8 cellular contexts compared by ENCODE assay signal in the genomic region with DNA sequence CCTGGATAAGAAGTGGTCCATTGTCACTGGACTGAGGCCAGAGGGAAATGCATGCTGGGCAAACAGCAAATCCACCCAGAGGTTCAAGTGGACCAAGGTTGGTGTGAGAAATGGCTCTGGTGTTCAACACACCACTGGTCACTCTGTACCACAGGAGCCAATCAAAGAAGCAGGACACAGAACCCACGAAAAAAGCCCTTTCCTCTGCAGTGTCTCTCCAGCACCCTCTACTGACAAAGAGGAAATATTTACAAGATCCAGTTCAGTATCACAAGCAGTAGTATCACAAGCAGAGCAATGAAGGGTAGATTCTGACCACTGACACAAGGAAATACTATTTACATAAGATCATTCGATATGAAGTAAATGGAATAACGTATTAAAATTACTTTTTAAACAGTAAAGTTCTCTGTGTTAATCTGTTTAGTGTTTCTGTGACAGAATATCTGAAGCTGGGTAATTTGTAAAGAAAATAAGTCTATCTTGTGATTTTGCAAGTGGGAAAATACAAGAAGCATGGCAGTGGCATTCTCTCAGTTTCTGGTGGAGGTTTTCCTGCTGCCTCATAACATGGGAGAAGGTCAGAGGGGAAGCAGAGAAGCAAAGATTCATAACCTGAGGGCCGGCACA.
DNase-seq lines count a peak whose midpoint lies in the region; ATAC-seq and TF ChIP-seq lines count a peak whose summit lies in the region.

No MANE protein-coding gene starts in this region.

- H3K4me3 ChIP-seq in BLaER1 treated with 17β-estradiol and CSF1 and Interleukin-3, amounts not matched to agents 10 nM and 100 nM, result no peak overlapping the region
- no peak overlapping the region for H3K4me3 ChIP-seq in cardiac fibroblast (replicated peaks in 1 of 2; ENCODE audit: low read depth in 2 of 2, low read length in 2 of 2)

- no peak overlapping the region; a peak in 1 of 22 replicates for H3K27ac ChIP-seq in BLaER1 treated with 17β-estradiol and CSF1 and Interleukin-3, amounts not matched to agents 10 nM and 100 nM

- peak; percentile 3 to 25 for DNase-seq in NCI-H2081 (lab: John Stamatoyannopoulos, UW)
- DNase-seq in cardiac fibroblast (ENCODE audit: low read depth in 2 of 2), result peak; percentile 0
- no peak for DNase-seq in progenitor cell of endocrine pancreas (ENCODE audit: low spot score, unreplicated experiment)
- DNase-seq in activated T-cell treated with anti-CD3 and anti-CD28 coated beads, Interleukin-2, amount 50 U/mL, for 24 hours, result no peak
- DNase-seq in NCI-H128 (lab: John Stamatoyannopoulos, UW; ENCODE audit: unreplicated experiment), result no peak

- H3K4me1 ChIP-seq in BLaER1 treated with 17β-estradiol and CSF1 and Interleukin-3, amounts not matched to agents 10 nM and 100 nM, result peaks cover 20 to 62% (median 50%) of the 10 kb centered on the region in 10 experiments

- H3K4me1 Mint-ChIP-seq in progenitor cell of endocrine pancreas (ENCODE audit: low read depth), result peaks cover 10% of the 10 kb centered on the region
- H3K4me1 Mint-ChIP-seq in activated T-cell treated with anti-CD3 and anti-CD28 coated beads, Interleukin-2, amount 50 U/mL, for 24 hours (ENCODE audit: low read depth), result no peaks in the 10 kb centered on the region

- peak overlapping the region; percentile 11 to 94 (median 58); a peak in 18 of 22 replicates for H3K4me2 ChIP-seq in BLaER1 treated with 17β-estradiol and CSF1 and Interleukin-3, amounts not matched to agents 10 nM and 100 nM

- no peak overlapping the region for H3K27ac Mint-ChIP-seq in progenitor cell of endocrine pancreas
- H3K27ac Mint-ChIP-seq in activated T-cell treated with anti-CD3 and anti-CD28 coated beads, Interleukin-2, amount 50 U/mL, for 24 hours, result no peak overlapping the region

- no peak overlapping the region for H3K9ac ChIP-seq in BLaER1 treated with 17β-estradiol and CSF1 and Interleukin-3, amounts not matched to agents 10 nM and 100 nM

- H3K4me3 Mint-ChIP-seq in progenitor cell of endocrine pancreas (ENCODE audit: low read depth), result no peak overlapping the region
- H3K4me3 Mint-ChIP-seq in activated T-cell treated with anti-CD3 and anti-CD28 coated beads, Interleukin-2, amount 50 U/mL, for 24 hours, result no peak overlapping the region

- H3K9me3 Mint-ChIP-seq in progenitor cell of endocrine pancreas (ENCODE audit: low read depth), result no peaks in the 10 kb centered on the region
- no peaks in the 10 kb centered on the region for H3K9me3 Mint-ChIP-seq in activated T-cell treated with anti-CD3 and anti-CD28 coated beads, Interleukin-2, amount 50 U/mL, for 24 hours

- H4K20me1 ChIP-seq in BLaER1 treated with 17β-estradiol and CSF1 and Interleukin-3, amounts not matched to agents 10 nM and 100 nM, result no peaks in the 10 kb centered on the region

- H3K36me3 Mint-ChIP-seq in progenitor cell of endocrine pancreas (ENCODE audit: insufficient read depth), result no peaks in the 10 kb centered on the region
- no peaks in the 10 kb centered on the region for H3K36me3 Mint-ChIP-seq in activated T-cell treated with anti-CD3 and anti-CD28 coated beads, Interleukin-2, amount 50 U/mL, for 24 hours (ENCODE audit: low read depth)

- TF ChIP-seq CTCF in cardiac fibroblast (IDR thresholded peaks at IDR 0.05; ENCODE audit: low read depth, low read length) (no peak), progenitor cell of endocrine pancreas (IDR thresholded peaks at IDR 0.05; ENCODE audit: unreplicated experiment) (peak; percentile 58)

- H3K36me3 ChIP-seq in BLaER1 treated with 17β-estradiol and CSF1 and Interleukin-3, amounts not matched to agents 10 nM and 100 nM, result no peaks in the 10 kb centered on the region

- H3K9me3 ChIP-seq in BLaER1 treated with 17β-estradiol and CSF1 and Interleukin-3, amounts not matched to agents 10 nM and 100 nM (replicated peaks in 1 of 11), result no peaks in the 10 kb centered on the region; a peak in 2 of 22 replicates

- H3K27me3 Mint-ChIP-seq in progenitor cell of endocrine pancreas, result no peaks in the 10 kb centered on the region
- no peaks in the 10 kb centered on the region for H3K27me3 Mint-ChIP-seq in activated T-cell treated with anti-CD3 and anti-CD28 coated beads, Interleukin-2, amount 50 U/mL, for 24 hours

- no peaks in the 10 kb centered on the region for H3K27me3 ChIP-seq in BLaER1 treated with 17β-estradiol and CSF1 and Interleukin-3, amounts not matched to agents 10 nM and 100 nM

- peak; percentile 31 for ATAC-seq in GM18519 (IDR thresholded peaks at IDR 0.05; ENCODE audit: low FRiP score, unreplicated experiment)
- peak; percentile 46 for ATAC-seq in HG02885 (IDR thresholded peaks at IDR 0.05; ENCODE audit: poor library complexity, unreplicated experiment)

Comparison
In these comparisons a context has a peak if more than half of its experiments do, and no peak if none do; other contexts are left out.
1. DNase-seq: peak in NCI-H2081 (2 of 2) and cardiac fibroblast (2 of 2); none in progenitor cell of endocrine pancreas (single experiment), activated T-cell treated with anti-CD3 and anti-CD28 coated beads, Interleukin-2, amount 50 U/mL, for 24 hours (single experiment) and NCI-H128 (single experiment).